Comparison of ENCODE assay signal across 8 cellular contexts in genomic region chr12:120649442-120650248, GRCh38. TPM values are rescaled to one million over a fixed set of nuclear protein-coding genes. Genes with fewer than 3 reads are reported as not detected.
A peak's percentile ranks its signal among the peaks of the same experiment; 100 is the strongest.
DNase-seq lines count a peak whose midpoint lies in the region; ATAC-seq and TF ChIP-seq lines count a peak whose summit lies in the region.

No MANE protein-coding gene starts in this region.

- no peak for TF ChIP-seq POLR2A in testis (IDR thresholded peaks at IDR 0.05)

- intact Hi-C loops in testis (cut with DNase I; ENCODE audit: low total_unique reads) = loop anchor here (5.0 to 10.0 kb wide), 2 partner anchors 67 to 325 kb away; partner anchors contain the start of genes HNF1A and POP5

- 13 to 24% methylated on average over 17 to 33 of the region's 33 CpGs for WGBS in testis, 2 donors

- CTCF ChIA-PET in AG04450 (lab: Charles Lee) = interaction anchor here (0.6 to 6.1 kb wide), 44 partner anchors 9 to 562 kb away, joined by 3 to 87 read pairs (median 5); partner anchors contain the start of genes ACADS, CABP1, MLEC and POP5

- no peak for ATAC-seq in HG03108 (IDR thresholded peaks at IDR 0.05; ENCODE audit: unreplicated experiment)

- H3K9me3 ChIP-seq in AG04450 (ENCODE audit: control insufficient read depth, insufficient read depth, low read length) = no peaks in the 10 kb centered on the region
- no peaks in the 10 kb centered on the region for H3K9me3 ChIP-seq in adipocyte (ENCODE audit: control insufficient read depth, low read length)
- no peaks in the 10 kb centered on the region for H3K9me3 ChIP-seq in muscle layer of colon (ENCODE audit: low read length)
- H3K9me3 ChIP-seq in testis = no peaks in the 10 kb centered on the region

- H3K4me1 ChIP-seq in adipocyte (ENCODE audit: control insufficient read depth, insufficient read depth, low read length) (peaks cover 7% of the 10 kb centered on the region), muscle layer of colon (ENCODE audit: insufficient read depth, low read length) (peaks cover 50% of the 10 kb centered on the region), testis (peaks cover 17% of the 10 kb centered on the region)

- H3K9ac ChIP-seq in adipocyte (ENCODE audit: low read length) (peak overlapping the region; percentile 30), muscle layer of colon (ENCODE audit: low read length) (no peak overlapping the region)

- H3K4me3 ChIP-seq in AG04450 (ENCODE audit: low read depth, low read length) (peak overlapping the region; percentile 62), H7 (ENCODE audit: insufficient read depth, low read depth, low read length) (peak overlapping the region; percentile 41), adipocyte (ENCODE audit: low read length) (peak overlapping the region; percentile 77), muscle layer of colon (ENCODE audit: low read depth in 1 of 2, low read length in 2 of 2) (peak overlapping the region; percentile 9 to 63), testis (peak overlapping the region in 1 of 2 donors; percentile 17)

- no peak for DNase-seq in AG04450 (ENCODE audit: low read depth, low spot score)
- DNase-seq in H7 = peak; percentile 67
- peak; percentile 48 for DNase-seq in adipocyte (ENCODE audit: low read depth)
- no peak for DNase-seq in stimulated activated CD4-positive, alpha-beta T cell treated with anti-CD3 and anti-CD28 coated beads, Interleukin-1b, Interleukin-23, amount 100 ng/mL, for 48 hours
- no peak for DNase-seq in testis
- DNase-seq in NCI-H187 (lab: John Stamatoyannopoulos, UW) = no peak

- no peak overlapping the region for H3K27ac ChIP-seq in AG04450 (ENCODE audit: low read depth, low read length)
- peak overlapping the region; percentile 52 for H3K27ac ChIP-seq in muscle layer of colon (ENCODE audit: low read depth, low read length)
- no peak overlapping the region for H3K27ac ChIP-seq in testis

- no peak for TF ChIP-seq CTCF in AG04450 (IDR thresholded peaks at IDR 0.05; ENCODE audit: low read depth, low read length)
- peak in 1 of 3 experiments; percentile 39 for TF ChIP-seq CTCF in testis (IDR thresholded peaks at IDR 0.05)

- no peaks in the 10 kb centered on the region for H3K36me3 ChIP-seq in H7 (replicated peaks; ENCODE audit: control insufficient read depth, insufficient read depth, low read length)
- no peaks in the 10 kb centered on the region for H3K36me3 ChIP-seq in adipocyte (ENCODE audit: control insufficient read depth, insufficient read depth, low read length, severe bottlenecking)
- H3K36me3 ChIP-seq in muscle layer of colon (ENCODE audit: insufficient read depth, low read length) = no peaks in the 10 kb centered on the region
- no peaks in the 10 kb centered on the region for H3K36me3 ChIP-seq in testis (ENCODE audit: low read depth, missing control alignments)

- H3K27me3 ChIP-seq in AG04450 (ENCODE audit: control insufficient read depth, insufficient read depth, low read length) = peaks cover 40% of the 10 kb centered on the region
- peaks cover 11% of the 10 kb centered on the region for H3K27me3 ChIP-seq in H7 (ENCODE audit: control insufficient read depth, insufficient read depth, low read length)
- H3K27me3 ChIP-seq in adipocyte (replicated peaks; ENCODE audit: control insufficient read depth, insufficient read depth, low read length) = peaks cover 50% of the 10 kb centered on the region
- H3K27me3 ChIP-seq in muscle layer of colon (ENCODE audit: control insufficient read depth in 1 of 2, insufficient read depth in 2 of 2, low read length in 2 of 2) = peaks cover 0 to 5% of the 10 kb centered on the region in 2 donors
- H3K27me3 ChIP-seq in testis = no peaks in the 10 kb centered on the region

- POLR2A ChIA-PET in AG04450 (lab: Yijun Ruan, JAX) = interaction anchor here (0.6 to 1.4 kb wide), 3 partner anchors 38 to 730 kb away, joined by 5 to 12 read pairs (median 6); partner anchors contain the start of genes MLEC and POP5

RNA-seq across cellular contexts. Expression of gene CABP1, which starts 9.2 kb away (rescaled TPM):
- polyA plus RNA-seq in AG04450 (2011; rRNA removed) (0.09 and 0.27 TPM in 2 replicates), testis (ENCODE audit: insufficient read depth, low read depth, low replicate concordance) (1.8 TPM)
- polyA minus RNA-seq in AG04450 (2011; rRNA and poly(A)+ RNA removed) = 0.39 TPM in 1 of 2 replicates, not detected in the other
- total RNA-seq in H7 (2014; rRNA removed; shearing (Covaris generic)) = 4.4 and 6.0 TPM in 2 replicates
- 1 to 10 TPM; 2.4 to 3.9 TPM for total RNA-seq in testis

RNA-seq across cellular contexts. Expression of gene MLEC, which starts 37.3 kb away (rescaled TPM):
- polyA plus RNA-seq in AG04450 (2011; rRNA removed) (76.7 and 84.2 TPM in 2 replicates), testis (ENCODE audit: insufficient read depth, low read depth, low replicate concordance) (130 TPM)
- 82.4 and 110 TPM in 2 replicates for polyA minus RNA-seq in AG04450 (2011; rRNA and poly(A)+ RNA removed)
- 142 and 181 TPM in 2 replicates for total RNA-seq in H7 (2014; rRNA removed; shearing (Covaris generic))
- total RNA-seq in testis = 100 to 1,000 TPM in 1 of 2 donors, 10 to 100 TPM in 1; 93.2 to 104 TPM

Comparison
In these comparisons a context has a peak if more than half of its experiments do, and no peak if none do; other contexts are left out.
1. DNase-seq: peak in H7 (single experiment) and adipocyte (single experiment); none in AG04450 (single experiment), stimulated activated CD4-positive, alpha-beta T cell treated with anti-CD3 and anti-CD28 coated beads, Interleukin-1b, Interleukin-23, amount 100 ng/mL, for 48 hours (single experiment), testis (single experiment) and NCI-H187 (0 of 2).